Comparison of ENCODE assay signal across 8 cellular contexts in genomic region chr17:79023886-79024771, GRCh38. TPM values are rescaled to one million over a fixed set of nuclear protein-coding genes. Genes with fewer than 3 reads are reported as not detected.
A peak's percentile ranks its signal among the peaks of the same experiment; 100 is the strongest.
DNase-seq lines count a peak whose midpoint lies in the region; ATAC-seq and TF ChIP-seq lines count a peak whose summit lies in the region.

Gene C1QTNF1 (plus strand): TSS chr17:79024169. CDS start chr17:79043969, 19,800 bp downstream.

- no peaks in the 10 kb centered on the region for H4K20me1 ChIP-seq in HCT116 (ENCODE audit: insufficient read depth)

- peaks cover 56 to 94% (median 74%) of the 10 kb centered on the region in 3 donors for H3K27me3 Mint-ChIP-seq in naive B cell

- H3K9me3 ChIP-seq in HCT116 (ENCODE audit: control insufficient read depth in 1 of 2, insufficient read depth in 1 of 2, low read depth in 1 of 2, low read length in 2 of 2) (no peaks in the 10 kb centered on the region), esophagus muscularis mucosa (no peaks in the 10 kb centered on the region), aorta (ENCODE audit: control insufficient read depth, low read length) (no peaks in the 10 kb centered on the region)

- TF ChIP-seq CTCF in AG04449 (IDR thresholded peaks at IDR 0.05; ENCODE audit: insufficient read depth, low read length, missing control alignments): peak; percentile 30
- TF ChIP-seq CTCF in HCT116 (IDR thresholded peaks at IDR 0.05 in 2 of 3, conservative IDR thresholded peaks at IDR 0.05 in 1 of 3; ENCODE audit: borderline replicate concordance in 1 of 3, insufficient read depth in 1 of 3, low read depth in 2 of 3, low read length in 2 of 3): peak in 2 of 3 experiments; percentile 46 to 53; a peak in 4 of 6 replicates
- TF ChIP-seq CTCF in esophagus muscularis mucosa (IDR thresholded peaks at IDR 0.05): peak; percentile 17 to 57 (median 46)

- peaks cover 44 to 57% of the 10 kb centered on the region in 2 experiments for H3K4me1 ChIP-seq in HCT116 (ENCODE audit: control insufficient read depth in 1 of 2, insufficient read depth in 2 of 2, low read length in 2 of 2)
- H3K4me1 ChIP-seq in esophagus muscularis mucosa: peaks cover 84 to 91% (median 89%) of the 10 kb centered on the region in 4 donors
- peaks cover 0 to 10% of the 10 kb centered on the region in 2 donors for H3K4me1 ChIP-seq in aorta (ENCODE audit: control insufficient read depth in 1 of 2, insufficient read depth in 2 of 2, low read length in 2 of 2)

- H3K9me3 Mint-ChIP-seq in naive B cell: no peaks in the 10 kb centered on the region

- peak within 1 kb of the TSS; percentile 53 for H2AFZ ChIP-seq in HCT116 (ENCODE audit: low read depth, low read length, poor library complexity, severe bottlenecking)

- POLR2A ChIA-PET in AG04449 (lab: Yijun Ruan, JAX) (no interaction called here), HCT116 (lab: Charles Lee) (no interaction called here)

- peak within 1 kb of the TSS; percentile 82 for H3K4me2 ChIP-seq in HCT116 (ENCODE audit: low read length)

- H3K27me3 ChIP-seq in HCT116 (ENCODE audit: insufficient read depth, low read length) (no peaks in the 10 kb centered on the region), esophagus muscularis mucosa (peaks cover 0 to 6% (median 0%) of the 10 kb centered on the region in 4 donors), aorta (ENCODE audit: control insufficient read depth in 1 of 2, insufficient read depth in 2 of 2, low read length in 1 of 2) (no peaks in the 10 kb centered on the region)

- DNase-seq in AG04449 (ENCODE audit: low read depth, low spot score) (no peak), HCT116 (ENCODE audit: low read depth, low spot score) (no peak), esophagus muscularis mucosa (ENCODE audit: extremely low spot score) (no peak), naive B cell (peak; percentile 42), aorta (peak; percentile 75 to 89)
- peak; percentile 40 to 43 for DNase-seq in activated CD4-positive, alpha-beta T cell treated with anti-CD3 and anti-CD28 coated beads, Interleukin-2, amount 50 U/mL, for 48 hours

- TF ChIP-seq EP300 in esophagus muscularis mucosa (IDR thresholded peaks at IDR 0.05): no peak

- H3K4me3 ChIP-seq in AG04449 (ENCODE audit: low read depth, low read length) (peak within 1 kb of the TSS; percentile 59), HCT116 (replicated peaks in 1 of 2; ENCODE audit: low read depth in 1 of 2, low read length in 2 of 2) (peak within 1 kb of the TSS; percentile 47 to 61), esophagus muscularis mucosa (peak within 1 kb of the TSS; percentile 72 to 82 (median 79)), aorta (ENCODE audit: low read length in 2 of 2) (peak within 1 kb of the TSS; percentile 68 to 71)

- TF ChIP-seq POLR2A in HCT116 (IDR thresholded peaks at IDR 0.05; ENCODE audit: borderline replicate concordance, extremely low read depth, insufficient read depth, insufficient read length) (no peak), esophagus muscularis mucosa (IDR thresholded peaks at IDR 0.05; ENCODE audit: low read depth) (no peak)

- H3K9ac ChIP-seq in HCT116 (ENCODE audit: low read length): peak within 1 kb of the TSS; percentile 60

- H3K27ac Mint-ChIP-seq in naive B cell: no peak within 1 kb of the TSS

- H3K4me1 Mint-ChIP-seq in naive B cell: peaks cover 8 to 11% (median 10%) of the 10 kb centered on the region in 3 donors

- 2% methylated on average over 46 of the region's 77 CpGs for WGBS in esophagus muscularis mucosa
- 2% methylated on average over 67 to 77 of the region's 77 CpGs for WGBS in aorta, 2 donors

- intact Hi-C loops in HCT116 (cut with micrococcal nuclease) (no loop called here), esophagus muscularis mucosa (cut with DNase I) (no loop called here), aorta (cut with DNase I) (loop anchor here (2.0 to 10.0 kb wide), 2 partner anchors 13 to 51 kb away; partner anchors contain the start of gene ENGASE (in 2 of the 2))

- no peak for TF ChIP-seq RAD21 in HCT116 (IDR thresholded peaks at IDR 0.05; ENCODE audit: low read depth)

- peak within 1 kb of the TSS; percentile 77 to 92 (median 88) for H3K4me3 Mint-ChIP-seq in naive B cell

- RAD21 ChIA-PET in HCT116 (lab: Charles Lee; ENCODE audit: low non-redundant PET in 1 of 2, low total read pairs in 2 of 2, uncharacterized antibody in 2 of 2, unreplicated experiment in 2 of 2): no interaction called here

- H3K27ac ChIP-seq in HCT116 (ENCODE audit: low read depth, low read length) (peak within 1 kb of the TSS; percentile 29; the same call in 1 of the 2 replicates), esophagus muscularis mucosa (replicated peaks in 1 of 4) (peak within 1 kb of the TSS; percentile 75 to 88 (median 78)), aorta (ENCODE audit: low read depth in 1 of 2, low read length in 2 of 2) (peak within 1 kb of the TSS in 1 of 2 donors; percentile 55)

- no peaks in the 10 kb centered on the region for H3K36me3 Mint-ChIP-seq in naive B cell

- H3K36me3 ChIP-seq in HCT116 (ENCODE audit: control insufficient read depth in 1 of 2, insufficient read depth in 2 of 2, low read length in 2 of 2) (no peaks in the 10 kb centered on the region), esophagus muscularis mucosa (no peaks in the 10 kb centered on the region), aorta (ENCODE audit: control insufficient read depth in 1 of 2, insufficient read depth in 2 of 2, low read length in 1 of 2) (no peaks in the 10 kb centered on the region)

- H3K9me2 ChIP-seq in HCT116 (ENCODE audit: insufficient read depth): no peaks in the 10 kb centered on the region

- CTCF ChIA-PET in AG04449 (lab: Yijun Ruan, JAX): interaction anchor here (1.2 to 11.5 kb wide), 5 partner anchors 7 to 377 kb away, joined by 5 to 160 read pairs (median 11); no protein-coding TSS in a partner anchor
- CTCF ChIA-PET in HCT116 (lab: Charles Lee): no interaction called here

- H3K79me2 ChIP-seq in HCT116 (ENCODE audit: insufficient read depth, low read length): no peaks in the 10 kb centered on the region

- ATAC-seq in HCT116 (peak; percentile 64), naive B cell (ENCODE audit: low read depth in 2 of 2) (peak; percentile 80 to 82), aorta (ENCODE audit: low FRiP score) (peak; percentile 34), HG03139 (IDR thresholded peaks at IDR 0.05; ENCODE audit: unreplicated experiment) (no peak), HG02852 (IDR thresholded peaks at IDR 0.05; ENCODE audit: unreplicated experiment) (no peak)

- no TSS peak for BruUV-seq in HCT116 (replicated peaks; lab: Mats Ljungman, UMichigan)

TF ChIP-seq in HCT116, 20 proteins besides CTCF, POLR2A, EP300 and RAD21:
- TF ChIP-seq ZFX (IDR thresholded peaks at IDR 0.05) (no peak), ZNF274 (IDR thresholded peaks at IDR 0.05; ENCODE audit: low read depth, low read length) (no peak), YY1 (IDR thresholded peaks at IDR 0.05; ENCODE audit: extremely low read depth, insufficient replicate concordance, low read depth, low read length) (no peak), ZBTB33 (IDR thresholded peaks at IDR 0.05; ENCODE audit: extremely low read depth, insufficient replicate concordance, low read length) (no peak), MAX (IDR thresholded peaks at IDR 0.05) (peak; percentile 69), SRF (IDR thresholded peaks at IDR 0.05; ENCODE audit: low read depth) (no peak), POLR2AphosphoS5 (IDR thresholded peaks at IDR 0.05; ENCODE audit: low read depth, low read length) (no peak)
- TF ChIP-seq, protein P1, sequence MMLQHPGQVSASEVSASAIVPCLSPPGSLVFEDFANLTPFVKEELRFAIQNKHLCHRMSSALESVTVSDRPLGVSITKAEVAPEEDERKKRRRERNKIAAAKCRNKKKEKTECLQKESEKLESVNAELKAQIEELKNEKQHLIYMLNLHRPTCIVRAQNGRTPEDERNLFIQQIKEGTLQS (IDR thresholded peaks at IDR 0.05): no peak
TF ChIP-seq in HCT116: peak in this region for 1.

RNA-seq across cellular contexts. Expression of gene C1QTNF1, which starts in this region (rescaled TPM):
- total RNA-seq in HCT116 (2021; ENCODE audit: unreplicated experiment) (4.0 TPM), esophagus muscularis mucosa (100 to 1,000 TPM in 1 of 4 donors, 10 to 100 TPM in 3; 31.1 to 115 (median 70.4) TPM), aorta (100 to 1,000 TPM; 157 to 439 TPM)
- 3.5 and 3.7 TPM in 2 replicates for polyA plus RNA-seq in HCT116 (2012)
- polyA plus RNA-seq in naive B cell (ENCODE audit: low read depth in 6 of 6) (not detected), aorta (100 to 1,000 TPM in 1 of 2 donors, 10 to 100 TPM in 1; 98.8 to 361 TPM)

Comparison
In these comparisons a context has a peak if more than half of its experiments do, and no peak if none do; other contexts are left out.
1. RNA of gene C1QTNF1 (polyA plus RNA-seq): 98.8 to 361 TPM in aorta; not detected in naive B cell; every median in the first group is over 10 times any median in the second.
2. Peak in DNase-seq and ATAC-seq in naive B cell; RNA of the gene not detected or under 1 TPM.
3. DNase-seq: peak in activated CD4-positive, alpha-beta T cell treated with anti-CD3 and anti-CD28 coated beads, Interleukin-2, amount 50 U/mL, for 48 hours (2 of 2) and aorta (2 of 2); none in AG04449 (single experiment), HCT116 (single experiment) and esophagus muscularis mucosa (single experiment).
4. ATAC-seq: peak in HCT116 (single experiment) and aorta (single experiment); none in HG03139 (single experiment) and HG02852 (single experiment).
5. intact Hi-C loops: an anchor here in aorta (2.0 to 10.0 kb wide); none called in HCT116 and esophagus muscularis mucosa.
6. Peak in every context shown above with its lines, with median percentiles within 50 percentile points of each other: H3K4me3 ChIP-seq and CTCF ChIP-seq.